27 cellular contexts compared by ENCODE assay signal in genomic region chr6:110378552-110378951, GRCh38. TPM values are rescaled to one million over a fixed set of nuclear protein-coding genes. Genes with fewer than 3 reads are reported as not detected.
DNase-seq lines count a peak whose midpoint lies in the region; ATAC-seq, FAIRE-seq and TF ChIP-seq lines count a peak whose summit lies in the region.
"Had no signal": no experiment of that assay in that cellular context is flagged by ENCODE, and none has a peak within 500 bp of the region (broad histone marks: within the 10 kb centered on the region; RNA-seq: fewer than 3 reads in every experiment).

No MANE protein-coding gene starts in this region.

- no peak overlapping the region for H2BK5ac ChIP-seq in H9 (ENCODE audit: insufficient read length, low read length)

- TF ChIP-seq POLR2A in GM12892 (IDR thresholded peaks at IDR 0.05; ENCODE audit: low read depth, low read length), result no peak

- WGBS in H9 (ENCODE audit: extremely low coverage, insufficient read length, low lambda C conversion rate), result no CpG with 5 or more reads among the region's 9 CpGs
- WGBS in hepatocyte (ENCODE audit: low lambda C conversion rate, missing lambda C conversion rate), result 36% methylated on average over 9 of the region's 9 CpGs

- H3K4me1 ChIP-seq in H9 (ENCODE audit: insufficient read depth, low read length), result no peaks in the 10 kb centered on the region
- H3K4me1 ChIP-seq in hepatocyte (ENCODE audit: insufficient read depth), result no peaks in the 10 kb centered on the region
- H3K4me1 ChIP-seq in neural progenitor cell, result peaks cover 21% of the 10 kb centered on the region
- no peaks in the 10 kb centered on the region for H3K4me1 ChIP-seq in mucosa of descending colon (ENCODE audit: low read depth)

- H2BK120ac ChIP-seq in H9 (ENCODE audit: low read depth, low read length, poor library complexity, severe bottlenecking), result no peak overlapping the region

- H3K27ac ChIP-seq in H9 (ENCODE audit: insufficient read length, low read depth, low read length) (no peak overlapping the region), WERI-Rb-1 (no peak overlapping the region; the same call in 1 of the 2 replicates), hepatocyte (no peak overlapping the region), neural progenitor cell (no peak overlapping the region)
- H3K27ac ChIP-seq: C4-2B, HL-60 had no signal

- no peak overlapping the region for H3K56ac ChIP-seq in H9 (ENCODE audit: insufficient read length, low read depth, low read length)

- intact Hi-C loops in mucosa of descending colon (cut with DNase I, micrococcal nuclease), result no loop called here

- H3T11ph ChIP-seq in H9 (ENCODE audit: low read length), result no peak overlapping the region

- peak; percentile 43; the same call in 2 of the 3 replicates for TF ChIP-seq CTCF in H9 (conservative IDR thresholded peaks at IDR 0.05)
- peak; percentile 55 for TF ChIP-seq CTCF in WERI-Rb-1 (IDR thresholded peaks at IDR 0.05; ENCODE audit: low read depth, low read length)
- no peak for TF ChIP-seq CTCF in hepatocyte (IDR thresholded peaks at IDR 0.05; ENCODE audit: poor library complexity)
- TF ChIP-seq CTCF in neural progenitor cell (IDR thresholded peaks at IDR 0.05), result peak; percentile 30
- TF ChIP-seq CTCF in mucosa of descending colon (IDR thresholded peaks at IDR 0.05), result no peak

- H3K27me3 ChIP-seq in H9 (ENCODE audit: insufficient read depth, low read length) (no peaks in the 10 kb centered on the region), WERI-Rb-1 (ENCODE audit: insufficient read depth, low read depth, severe bottlenecking) (no peaks in the 10 kb centered on the region), hepatocyte (no peaks in the 10 kb centered on the region), neural progenitor cell (no peaks in the 10 kb centered on the region)

- no peak overlapping the region for H4K8ac ChIP-seq in H9 (replicated peaks; ENCODE audit: insufficient read length, low read depth, low read length)

- H4K91ac ChIP-seq in H9 (ENCODE audit: insufficient read length, low read depth, low read length), result no peak overlapping the region

- H3K27me3 Mint-ChIP-seq in H9 (ENCODE audit: low read depth) (peaks cover 9% of the 10 kb centered on the region), neural progenitor cell (ENCODE audit: insufficient read depth, low read depth) (peaks cover 3% of the 10 kb centered on the region)

- FAIRE-seq in GM12892 (lab: Jason Lieb, UNC), result no peak
- FAIRE-seq: A204.1, RCC 7860 had no signal

- no peaks in the 10 kb centered on the region for H3K79me1 ChIP-seq in H9 (ENCODE audit: insufficient read depth, low read depth, low read length, poor library complexity, severe bottlenecking)

- H3K4me3 ChIP-seq in WERI-Rb-1 (ENCODE audit: low read depth, low read length) (peak overlapping the region; percentile 3; the same call in 1 of the 2 replicates), hepatocyte (no peak overlapping the region), neural progenitor cell (no peak overlapping the region), mucosa of descending colon (no peak overlapping the region)

- no peak overlapping the region for H4K5ac ChIP-seq in H9 (ENCODE audit: insufficient read length, low read depth, low read length)

- H3K9me3 Mint-ChIP-seq in H9 (peaks cover 3 to 4% of the 10 kb centered on the region in 2 experiments; a peak in 1 of 5 replicates), neural progenitor cell (peaks cover 9% of the 10 kb centered on the region)

- H3K9me3 ChIP-seq in H9 (ENCODE audit: control insufficient read depth, low read depth, low read length), result no peaks in the 10 kb centered on the region
- H3K9me3 ChIP-seq in WERI-Rb-1 (ENCODE audit: severe bottlenecking), result peaks cover 6% of the 10 kb centered on the region
- no peaks in the 10 kb centered on the region for H3K9me3 ChIP-seq in hepatocyte (ENCODE audit: low read depth)
- H3K9me3 ChIP-seq in neural progenitor cell (ENCODE audit: low read depth), result no peaks in the 10 kb centered on the region
- H3K9me3 ChIP-seq in mucosa of descending colon, result no peaks in the 10 kb centered on the region

- no peaks in the 10 kb centered on the region for H4K20me1 ChIP-seq in H9 (ENCODE audit: control insufficient read depth, insufficient read depth, insufficient read length)
- H4K20me1 ChIP-seq in hepatocyte (ENCODE audit: insufficient read depth, poor library complexity, severe bottlenecking), result no peaks in the 10 kb centered on the region
- no peaks in the 10 kb centered on the region for H4K20me1 ChIP-seq in neural progenitor cell (ENCODE audit: low read depth)

- H3K4me3 Mint-ChIP-seq in H9 (no peak overlapping the region), neural progenitor cell (no peak overlapping the region)
- H3K4me3 Mint-ChIP-seq: CD8-positive, alpha-beta memory T cell had no signal

- no peak overlapping the region for H2BK20ac ChIP-seq in H9 (ENCODE audit: low read depth, low read length, poor library complexity, severe bottlenecking)

- H3K4me1 Mint-ChIP-seq in H9 (peaks cover 15 to 18% of the 10 kb centered on the region in 2 experiments), neural progenitor cell (peaks cover 9% of the 10 kb centered on the region)
- H3K4me1 Mint-ChIP-seq: CD8-positive, alpha-beta memory T cell had no signal

- no peaks in the 10 kb centered on the region for H3F3A ChIP-seq in neural progenitor cell (ENCODE audit: low read depth)

- H3K4me2 ChIP-seq in H9 (ENCODE audit: insufficient read depth, insufficient read length, low read length) (no peak overlapping the region), hepatocyte (no peak overlapping the region), neural progenitor cell (peak overlapping the region; percentile 62)

- no peak overlapping the region for H2BK15ac ChIP-seq in H9 (ENCODE audit: low read depth, low read length)

- H3K27ac Mint-ChIP-seq in H9 (no peak overlapping the region), neural progenitor cell (no peak overlapping the region)
- H3K27ac Mint-ChIP-seq: CD8-positive, alpha-beta memory T cell had no signal

- DNase-seq in H9, result peak; percentile 76
- DNase-seq in WERI-Rb-1, result peak; percentile 94
- DNase-seq in hepatocyte (ENCODE audit: low spot score), result peak; percentile 49
- peak; percentile 81 for DNase-seq in neural progenitor cell (ENCODE audit: low spot score)
- no peak for DNase-seq in GM12892 (ENCODE audit: insufficient read length)
- no peak for DNase-seq in GM19240 (ENCODE audit: insufficient read length, low spot score)
- DNase-seq in mucosa of descending colon, result no peak
- DNase-seq: CD8-positive, alpha-beta memory T cell; GF-D8; HCEC 1CT; KBM-7; NCI-H1092; NCI-H1436; NCI-H187 treated with DMSO at 0.1 percent for 48 hours; NCI-H2227 treated with DMSO at 0.1 percent for 48 hours; NCI-H510A; NCI-H774 had no signal

- no peaks in the 10 kb centered on the region for H3K79me2 ChIP-seq in H9 (ENCODE audit: insufficient read depth, low read length)
- no peaks in the 10 kb centered on the region for H3K79me2 ChIP-seq in hepatocyte
- H3K79me2 ChIP-seq in neural progenitor cell (ENCODE audit: low read depth), result no peaks in the 10 kb centered on the region

- no peaks in the 10 kb centered on the region for H3K36me3 ChIP-seq in WERI-Rb-1
- H3K36me3 ChIP-seq in hepatocyte (replicated peaks; ENCODE audit: insufficient read depth, low read depth), result no peaks in the 10 kb centered on the region
- no peaks in the 10 kb centered on the region for H3K36me3 ChIP-seq in neural progenitor cell
- no peaks in the 10 kb centered on the region for H3K36me3 ChIP-seq in mucosa of descending colon (ENCODE audit: low read depth)

- H2BK12ac ChIP-seq in H9 (ENCODE audit: insufficient read length, low read depth, low read length), result no peak overlapping the region

- no peak overlapping the region for H2AK5ac ChIP-seq in H9 (ENCODE audit: insufficient read length, low read length)

- no peak overlapping the region for H3K4ac ChIP-seq in H9 (ENCODE audit: low read depth, low read length)

- no peak overlapping the region for H3K18ac ChIP-seq in H9 (ENCODE audit: insufficient read length, low read depth, low read length)

- H3K14ac ChIP-seq in H9 (ENCODE audit: insufficient read depth, low read length), result no peak overlapping the region

- peaks cover 0 to 9% (median 1%) of the 10 kb centered on the region in 3 experiments; a peak in 4 of 7 replicates for H3K36me3 Mint-ChIP-seq in H9 (ENCODE audit: insufficient read depth in 1 of 3, low read depth in 3 of 3)
- H3K36me3 Mint-ChIP-seq in neural progenitor cell, result peaks cover 2% of the 10 kb centered on the region

- ATAC-seq in GM18909 (IDR thresholded peaks at IDR 0.05; ENCODE audit: poor library complexity, unreplicated experiment), result no peak
- no peak for ATAC-seq in mucosa of descending colon
- ATAC-seq: Right ventricle myocardium inferior had no signal

- H3K9ac ChIP-seq in H9 (ENCODE audit: extremely low read depth, insufficient read length, low read length) (no peak overlapping the region), neural progenitor cell (no peak overlapping the region)

- H2AFZ ChIP-seq in H9 (ENCODE audit: low read length) (no peak overlapping the region), hepatocyte (no peak overlapping the region), neural progenitor cell (replicated peaks) (peak overlapping the region; percentile 15)

- no peak overlapping the region for H3K23ac ChIP-seq in H9 (ENCODE audit: insufficient read length, low read depth, low read length)

- no peaks in the 10 kb centered on the region for H3K23me2 ChIP-seq in H9 (ENCODE audit: insufficient read length, low read depth, low read length, poor library complexity, severe bottlenecking)

- H3K9me2 ChIP-seq in hepatocyte (replicated peaks; ENCODE audit: insufficient read depth), result no peaks in the 10 kb centered on the region

RNA-seq across cellular contexts. Expression of gene METTL24, which starts 20.4 kb away (rescaled TPM):
- total RNA-seq in H9 (2021), result 0.35 and 0.61 TPM in 2 replicates
- total RNA-seq in hepatocyte, result 3.2 and 5.7 TPM in 2 replicates
- 2.2 and 3.7 TPM in 2 replicates for polyA plus RNA-seq in hepatocyte
- total RNA-seq in neural progenitor cell (ENCODE audit: low replicate concordance), result 3.2 and 4.5 TPM in 2 replicates
- not detected for polyA plus RNA-seq in GM12892 (2012; ENCODE audit: missing spikeins)
- total RNA-seq in mucosa of descending colon, result 10 to 100 TPM in 1 of 3 donors, 1 to 10 TPM in 1, under 1 TPM in 1; 0.43 to 23.5 (median 1.2) TPM
- total RNA-seq: Daoy, HT-29, OCI-LY7, SK-MEL-5 had no signal

RNA-seq across cellular contexts. Expression of gene DDO, which starts 36.8 kb away (rescaled TPM):
- total RNA-seq in H9 (2021), result not detected in 2 replicates
- total RNA-seq in hepatocyte, result 0.08 and 0.20 TPM in 2 replicates
- 0.39 TPM in 1 of 2 replicates, not detected in the other for polyA plus RNA-seq in hepatocyte
- total RNA-seq in neural progenitor cell (ENCODE audit: low replicate concordance), result not detected in 2 replicates
- 0.21 TPM for polyA plus RNA-seq in GM12892 (2012; ENCODE audit: missing spikeins)
- 1 to 10 TPM; 2.6 to 3.5 (median 3.4) TPM for total RNA-seq in mucosa of descending colon
- total RNA-seq: CD8-positive, alpha-beta memory T cell; HT-29; OCI-LY7 had no signal
- polyA plus RNA-seq: CD8-positive, alpha-beta memory T cell had no signal

Comparison
In these comparisons a context has a peak if more than half of its experiments do, and no peak if none do; other contexts are left out.
1. DNase-seq: peak in H9 (single experiment), WERI-Rb-1 (single experiment), hepatocyte (single experiment) and neural progenitor cell (single experiment); none in GM12892 (single experiment), GM19240 (single experiment) and mucosa of descending colon (0 of 3).
2. CTCF ChIP-seq: peak in H9 (single experiment), WERI-Rb-1 (single experiment) and neural progenitor cell (single experiment); none in hepatocyte (single experiment) and mucosa of descending colon (single experiment).